1 cellular context compared by ENCODE assay signal in the genomic region with DNA sequence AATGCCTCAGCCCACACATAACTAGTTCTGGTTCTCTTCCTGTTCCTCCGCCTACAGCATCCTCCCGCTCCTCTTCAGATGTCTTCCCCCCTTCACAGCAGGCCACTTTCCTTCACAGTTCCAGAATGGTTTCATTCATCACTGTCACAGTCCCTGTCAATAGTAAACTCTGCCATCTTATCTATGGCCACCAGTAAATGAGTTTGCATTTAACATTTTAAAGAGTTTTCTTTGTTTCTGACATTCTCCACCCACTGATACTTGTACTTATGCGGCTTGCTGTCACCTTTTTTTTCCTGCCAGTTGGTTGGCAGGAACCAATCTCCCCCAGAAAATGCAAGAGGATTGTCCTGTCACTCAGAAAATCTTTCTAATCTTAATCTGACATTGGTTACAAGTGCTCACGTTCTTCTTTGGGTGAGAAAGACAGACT.
TF ChIP-seq lines count a peak whose summit lies in the region.

No MANE protein-coding gene starts in this region.

TF ChIP-seq in K562, 482 proteins besides CTCF, POLR2A, EP300 and RAD21 (continued from another document and continues in another):
- TF ChIP-seq, protein P1, sequence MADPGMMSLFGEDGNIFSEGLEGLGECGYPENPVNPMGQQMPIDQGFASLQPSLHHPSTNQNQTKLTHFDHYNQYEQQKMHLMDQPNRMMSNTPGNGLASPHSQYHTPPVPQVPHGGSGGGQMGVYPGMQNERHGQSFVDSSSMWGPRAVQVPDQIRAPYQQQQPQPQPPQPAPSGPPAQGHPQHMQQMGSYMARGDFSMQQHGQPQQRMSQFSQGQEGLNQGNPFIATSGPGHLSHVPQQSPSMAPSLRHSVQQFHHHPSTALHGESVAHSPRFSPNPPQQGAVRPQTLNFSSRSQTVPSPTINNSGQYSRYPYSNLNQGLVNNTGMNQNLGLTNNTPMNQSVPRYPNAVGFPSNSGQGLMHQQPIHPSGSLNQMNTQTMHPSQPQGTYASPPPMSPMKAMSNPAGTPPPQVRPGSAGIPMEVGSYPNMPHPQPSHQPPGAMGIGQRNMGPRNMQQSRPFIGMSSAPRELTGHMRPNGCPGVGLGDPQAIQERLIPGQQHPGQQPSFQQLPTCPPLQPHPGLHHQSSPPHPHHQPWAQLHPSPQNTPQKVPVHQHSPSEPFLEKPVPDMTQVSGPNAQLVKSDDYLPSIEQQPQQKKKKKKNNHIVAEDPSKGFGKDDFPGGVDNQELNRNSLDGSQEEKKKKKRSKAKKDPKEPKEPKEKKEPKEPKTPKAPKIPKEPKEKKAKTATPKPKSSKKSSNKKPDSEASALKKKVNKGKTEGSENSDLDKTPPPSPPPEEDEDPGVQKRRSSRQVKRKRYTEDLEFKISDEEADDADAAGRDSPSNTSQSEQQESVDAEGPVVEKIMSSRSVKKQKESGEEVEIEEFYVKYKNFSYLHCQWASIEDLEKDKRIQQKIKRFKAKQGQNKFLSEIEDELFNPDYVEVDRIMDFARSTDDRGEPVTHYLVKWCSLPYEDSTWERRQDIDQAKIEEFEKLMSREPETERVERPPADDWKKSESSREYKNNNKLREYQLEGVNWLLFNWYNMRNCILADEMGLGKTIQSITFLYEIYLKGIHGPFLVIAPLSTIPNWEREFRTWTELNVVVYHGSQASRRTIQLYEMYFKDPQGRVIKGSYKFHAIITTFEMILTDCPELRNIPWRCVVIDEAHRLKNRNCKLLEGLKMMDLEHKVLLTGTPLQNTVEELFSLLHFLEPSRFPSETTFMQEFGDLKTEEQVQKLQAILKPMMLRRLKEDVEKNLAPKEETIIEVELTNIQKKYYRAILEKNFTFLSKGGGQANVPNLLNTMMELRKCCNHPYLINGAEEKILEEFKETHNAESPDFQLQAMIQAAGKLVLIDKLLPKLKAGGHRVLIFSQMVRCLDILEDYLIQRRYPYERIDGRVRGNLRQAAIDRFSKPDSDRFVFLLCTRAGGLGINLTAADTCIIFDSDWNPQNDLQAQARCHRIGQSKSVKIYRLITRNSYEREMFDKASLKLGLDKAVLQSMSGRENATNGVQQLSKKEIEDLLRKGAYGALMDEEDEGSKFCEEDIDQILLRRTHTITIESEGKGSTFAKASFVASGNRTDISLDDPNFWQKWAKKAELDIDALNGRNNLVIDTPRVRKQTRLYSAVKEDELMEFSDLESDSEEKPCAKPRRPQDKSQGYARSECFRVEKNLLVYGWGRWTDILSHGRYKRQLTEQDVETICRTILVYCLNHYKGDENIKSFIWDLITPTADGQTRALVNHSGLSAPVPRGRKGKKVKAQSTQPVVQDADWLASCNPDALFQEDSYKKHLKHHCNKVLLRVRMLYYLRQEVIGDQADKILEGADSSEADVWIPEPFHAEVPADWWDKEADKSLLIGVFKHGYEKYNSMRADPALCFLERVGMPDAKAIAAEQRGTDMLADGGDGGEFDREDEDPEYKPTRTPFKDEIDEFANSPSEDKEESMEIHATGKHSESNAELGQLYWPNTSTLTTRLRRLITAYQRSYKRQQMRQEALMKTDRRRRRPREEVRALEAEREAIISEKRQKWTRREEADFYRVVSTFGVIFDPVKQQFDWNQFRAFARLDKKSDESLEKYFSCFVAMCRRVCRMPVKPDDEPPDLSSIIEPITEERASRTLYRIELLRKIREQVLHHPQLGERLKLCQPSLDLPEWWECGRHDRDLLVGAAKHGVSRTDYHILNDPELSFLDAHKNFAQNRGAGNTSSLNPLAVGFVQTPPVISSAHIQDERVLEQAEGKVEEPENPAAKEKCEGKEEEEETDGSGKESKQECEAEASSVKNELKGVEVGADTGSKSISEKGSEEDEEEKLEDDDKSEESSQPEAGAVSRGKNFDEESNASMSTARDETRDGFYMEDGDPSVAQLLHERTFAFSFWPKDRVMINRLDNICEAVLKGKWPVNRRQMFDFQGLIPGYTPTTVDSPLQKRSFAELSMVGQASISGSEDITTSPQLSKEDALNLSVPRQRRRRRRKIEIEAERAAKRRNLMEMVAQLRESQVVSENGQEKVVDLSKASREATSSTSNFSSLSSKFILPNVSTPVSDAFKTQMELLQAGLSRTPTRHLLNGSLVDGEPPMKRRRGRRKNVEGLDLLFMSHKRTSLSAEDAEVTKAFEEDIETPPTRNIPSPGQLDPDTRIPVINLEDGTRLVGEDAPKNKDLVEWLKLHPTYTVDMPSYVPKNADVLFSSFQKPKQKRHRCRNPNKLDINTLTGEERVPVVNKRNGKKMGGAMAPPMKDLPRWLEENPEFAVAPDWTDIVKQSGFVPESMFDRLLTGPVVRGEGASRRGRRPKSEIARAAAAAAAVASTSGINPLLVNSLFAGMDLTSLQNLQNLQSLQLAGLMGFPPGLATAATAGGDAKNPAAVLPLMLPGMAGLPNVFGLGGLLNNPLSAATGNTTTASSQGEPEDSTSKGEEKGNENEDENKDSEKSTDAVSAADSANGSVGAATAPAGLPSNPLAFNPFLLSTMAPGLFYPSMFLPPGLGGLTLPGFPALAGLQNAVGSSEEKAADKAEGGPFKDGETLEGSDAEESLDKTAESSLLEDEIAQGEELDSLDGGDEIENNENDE (IDR thresholded peaks at IDR 0.05; ENCODE audit: low read depth, low read length) = no peak
- TF ChIP-seq PTTG1 (tag; IDR thresholded peaks at IDR 0.05; ENCODE audit: low read depth) = no peak
- TF ChIP-seq, protein P2, sequence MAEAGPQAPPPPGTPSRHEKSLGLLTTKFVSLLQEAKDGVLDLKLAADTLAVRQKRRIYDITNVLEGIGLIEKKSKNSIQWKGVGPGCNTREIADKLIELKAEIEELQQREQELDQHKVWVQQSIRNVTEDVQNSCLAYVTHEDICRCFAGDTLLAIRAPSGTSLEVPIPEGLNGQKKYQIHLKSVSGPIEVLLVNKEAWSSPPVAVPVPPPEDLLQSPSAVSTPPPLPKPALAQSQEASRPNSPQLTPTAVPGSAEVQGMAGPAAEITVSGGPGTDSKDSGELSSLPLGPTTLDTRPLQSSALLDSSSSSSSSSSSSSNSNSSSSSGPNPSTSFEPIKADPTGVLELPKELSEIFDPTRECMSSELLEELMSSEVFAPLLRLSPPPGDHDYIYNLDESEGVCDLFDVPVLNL (CRISPR knock-in tag; IDR thresholded peaks at IDR 0.05; ENCODE audit: low read depth) = no peak
- TF ChIP-seq ARHGAP35 (IDR thresholded peaks at IDR 0.05; ENCODE audit: partially characterized antibody) = no peak
- TF ChIP-seq, protein P3, sequence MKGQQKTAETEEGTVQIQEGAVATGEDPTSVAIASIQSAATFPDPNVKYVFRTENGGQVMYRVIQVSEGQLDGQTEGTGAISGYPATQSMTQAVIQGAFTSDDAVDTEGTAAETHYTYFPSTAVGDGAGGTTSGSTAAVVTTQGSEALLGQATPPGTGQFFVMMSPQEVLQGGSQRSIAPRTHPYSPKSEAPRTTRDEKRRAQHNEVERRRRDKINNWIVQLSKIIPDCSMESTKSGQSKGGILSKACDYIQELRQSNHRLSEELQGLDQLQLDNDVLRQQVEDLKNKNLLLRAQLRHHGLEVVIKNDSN (CRISPR knock-in tag; IDR thresholded peaks at IDR 0.05) = no peak
- TF ChIP-seq ZNF717 (CRISPR knock-in tag; IDR thresholded peaks at IDR 0.05) = no peak
- TF ChIP-seq IRF2 (CRISPR knock-in tag; IDR thresholded peaks at IDR 0.05) = no peak
- TF ChIP-seq, protein P4, sequence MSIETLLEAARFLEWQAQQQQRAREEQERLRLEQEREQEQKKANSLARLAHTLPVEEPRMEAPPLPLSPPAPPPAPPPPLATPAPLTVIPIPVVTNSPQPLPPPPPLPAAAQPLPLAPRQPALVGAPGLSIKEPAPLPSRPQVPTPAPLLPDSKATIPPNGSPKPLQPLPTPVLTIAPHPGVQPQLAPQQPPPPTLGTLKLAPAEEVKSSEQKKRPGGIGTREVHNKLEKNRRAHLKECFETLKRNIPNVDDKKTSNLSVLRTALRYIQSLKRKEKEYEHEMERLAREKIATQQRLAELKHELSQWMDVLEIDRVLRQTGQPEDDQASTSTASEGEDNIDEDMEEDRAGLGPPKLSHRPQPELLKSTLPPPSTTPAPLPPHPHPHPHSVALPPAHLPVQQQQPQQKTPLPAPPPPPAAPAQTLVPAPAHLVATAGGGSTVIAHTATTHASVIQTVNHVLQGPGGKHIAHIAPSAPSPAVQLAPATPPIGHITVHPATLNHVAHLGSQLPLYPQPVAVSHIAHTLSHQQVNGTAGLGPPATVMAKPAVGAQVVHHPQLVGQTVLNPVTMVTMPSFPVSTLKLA (conservative IDR thresholded peaks at IDR 0.05) = peak; percentile 14 to 50; a peak in 2 of 4 replicates
- peak; percentile 100 for TF ChIP-seq MECOM (CRISPR knock-in tag; IDR thresholded peaks at IDR 0.05)
- peak; percentile 65 for TF ChIP-seq MAFG (tag; conservative IDR thresholded peaks at IDR 0.05)
- no peak for TF ChIP-seq MCM3 (IDR thresholded peaks at IDR 0.05)
- TF ChIP-seq, protein P5, sequence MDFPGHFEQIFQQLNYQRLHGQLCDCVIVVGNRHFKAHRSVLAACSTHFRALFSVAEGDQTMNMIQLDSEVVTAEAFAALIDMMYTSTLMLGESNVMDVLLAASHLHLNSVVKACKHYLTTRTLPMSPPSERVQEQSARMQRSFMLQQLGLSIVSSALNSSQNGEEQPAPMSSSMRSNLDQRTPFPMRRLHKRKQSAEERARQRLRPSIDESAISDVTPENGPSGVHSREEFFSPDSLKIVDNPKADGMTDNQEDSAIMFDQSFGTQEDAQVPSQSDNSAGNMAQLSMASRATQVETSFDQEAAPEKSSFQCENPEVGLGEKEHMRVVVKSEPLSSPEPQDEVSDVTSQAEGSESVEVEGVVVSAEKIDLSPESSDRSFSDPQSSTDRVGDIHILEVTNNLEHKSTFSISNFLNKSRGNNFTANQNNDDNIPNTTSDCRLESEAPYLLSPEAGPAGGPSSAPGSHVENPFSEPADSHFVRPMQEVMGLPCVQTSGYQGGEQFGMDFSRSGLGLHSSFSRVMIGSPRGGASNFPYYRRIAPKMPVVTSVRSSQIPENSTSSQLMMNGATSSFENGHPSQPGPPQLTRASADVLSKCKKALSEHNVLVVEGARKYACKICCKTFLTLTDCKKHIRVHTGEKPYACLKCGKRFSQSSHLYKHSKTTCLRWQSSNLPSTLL (IDR thresholded peaks at IDR 0.05) = no peak
- TF ChIP-seq, protein P6, sequence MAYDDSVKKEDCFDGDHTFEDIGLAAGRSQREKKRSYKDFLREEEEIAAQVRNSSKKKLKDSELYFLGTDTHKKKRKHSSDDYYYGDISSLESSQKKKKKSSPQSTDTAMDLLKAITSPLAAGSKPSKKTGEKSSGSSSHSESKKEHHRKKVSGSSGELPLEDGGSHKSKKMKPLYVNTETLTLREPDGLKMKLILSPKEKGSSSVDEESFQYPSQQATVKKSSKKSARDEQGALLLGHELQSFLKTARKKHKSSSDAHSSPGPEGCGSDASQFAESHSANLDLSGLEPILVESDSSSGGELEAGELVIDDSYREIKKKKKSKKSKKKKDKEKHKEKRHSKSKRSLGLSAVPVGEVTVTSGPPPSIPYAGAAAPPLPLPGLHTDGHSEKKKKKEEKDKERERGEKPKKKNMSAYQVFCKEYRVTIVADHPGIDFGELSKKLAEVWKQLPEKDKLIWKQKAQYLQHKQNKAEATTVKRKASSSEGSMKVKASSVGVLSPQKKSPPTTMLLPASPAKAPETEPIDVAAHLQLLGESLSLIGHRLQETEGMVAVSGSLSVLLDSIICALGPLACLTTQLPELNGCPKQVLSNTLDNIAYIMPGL (CRISPR knock-in tag; IDR thresholded peaks at IDR 0.05) = no peak
- TF ChIP-seq, protein P7, sequence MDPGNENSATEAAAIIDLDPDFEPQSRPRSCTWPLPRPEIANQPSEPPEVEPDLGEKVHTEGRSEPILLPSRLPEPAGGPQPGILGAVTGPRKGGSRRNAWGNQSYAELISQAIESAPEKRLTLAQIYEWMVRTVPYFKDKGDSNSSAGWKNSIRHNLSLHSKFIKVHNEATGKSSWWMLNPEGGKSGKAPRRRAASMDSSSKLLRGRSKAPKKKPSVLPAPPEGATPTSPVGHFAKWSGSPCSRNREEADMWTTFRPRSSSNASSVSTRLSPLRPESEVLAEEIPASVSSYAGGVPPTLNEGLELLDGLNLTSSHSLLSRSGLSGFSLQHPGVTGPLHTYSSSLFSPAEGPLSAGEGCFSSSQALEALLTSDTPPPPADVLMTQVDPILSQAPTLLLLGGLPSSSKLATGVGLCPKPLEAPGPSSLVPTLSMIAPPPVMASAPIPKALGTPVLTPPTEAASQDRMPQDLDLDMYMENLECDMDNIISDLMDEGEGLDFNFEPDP (CRISPR knock-in tag; IDR thresholded peaks at IDR 0.05) = no peak
- TF ChIP-seq, protein P8, sequence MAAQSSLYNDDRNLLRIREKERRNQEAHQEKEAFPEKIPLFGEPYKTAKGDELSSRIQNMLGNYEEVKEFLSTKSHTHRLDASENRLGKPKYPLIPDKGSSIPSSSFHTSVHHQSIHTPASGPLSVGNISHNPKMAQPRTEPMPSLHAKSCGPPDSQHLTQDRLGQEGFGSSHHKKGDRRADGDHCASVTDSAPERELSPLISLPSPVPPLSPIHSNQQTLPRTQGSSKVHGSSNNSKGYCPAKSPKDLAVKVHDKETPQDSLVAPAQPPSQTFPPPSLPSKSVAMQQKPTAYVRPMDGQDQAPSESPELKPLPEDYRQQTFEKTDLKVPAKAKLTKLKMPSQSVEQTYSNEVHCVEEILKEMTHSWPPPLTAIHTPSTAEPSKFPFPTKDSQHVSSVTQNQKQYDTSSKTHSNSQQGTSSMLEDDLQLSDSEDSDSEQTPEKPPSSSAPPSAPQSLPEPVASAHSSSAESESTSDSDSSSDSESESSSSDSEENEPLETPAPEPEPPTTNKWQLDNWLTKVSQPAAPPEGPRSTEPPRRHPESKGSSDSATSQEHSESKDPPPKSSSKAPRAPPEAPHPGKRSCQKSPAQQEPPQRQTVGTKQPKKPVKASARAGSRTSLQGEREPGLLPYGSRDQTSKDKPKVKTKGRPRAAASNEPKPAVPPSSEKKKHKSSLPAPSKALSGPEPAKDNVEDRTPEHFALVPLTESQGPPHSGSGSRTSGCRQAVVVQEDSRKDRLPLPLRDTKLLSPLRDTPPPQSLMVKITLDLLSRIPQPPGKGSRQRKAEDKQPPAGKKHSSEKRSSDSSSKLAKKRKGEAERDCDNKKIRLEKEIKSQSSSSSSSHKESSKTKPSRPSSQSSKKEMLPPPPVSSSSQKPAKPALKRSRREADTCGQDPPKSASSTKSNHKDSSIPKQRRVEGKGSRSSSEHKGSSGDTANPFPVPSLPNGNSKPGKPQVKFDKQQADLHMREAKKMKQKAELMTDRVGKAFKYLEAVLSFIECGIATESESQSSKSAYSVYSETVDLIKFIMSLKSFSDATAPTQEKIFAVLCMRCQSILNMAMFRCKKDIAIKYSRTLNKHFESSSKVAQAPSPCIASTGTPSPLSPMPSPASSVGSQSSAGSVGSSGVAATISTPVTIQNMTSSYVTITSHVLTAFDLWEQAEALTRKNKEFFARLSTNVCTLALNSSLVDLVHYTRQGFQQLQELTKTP (IDR thresholded peaks at IDR 0.05; ENCODE audit: low read depth in 1 of 2, partially characterized antibody in 2 of 2) = peak in 1 of 2 experiments; percentile 50
- TF ChIP-seq, protein P9, sequence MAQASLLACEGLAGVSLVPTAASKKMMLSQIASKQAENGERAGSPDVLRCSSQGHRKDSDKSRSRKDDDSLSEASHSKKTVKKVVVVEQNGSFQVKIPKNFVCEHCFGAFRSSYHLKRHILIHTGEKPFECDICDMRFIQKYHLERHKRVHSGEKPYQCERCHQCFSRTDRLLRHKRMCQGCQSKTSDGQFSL (CRISPR knock-in tag; IDR thresholded peaks at IDR 0.05) = no peak
- TF ChIP-seq, protein P9 (tag; IDR thresholded peaks at IDR 0.05) = no peak
- peak; percentile 53 for TF ChIP-seq HDAC2 (IDR thresholded peaks at IDR 0.05)
- TF ChIP-seq MEIS2 (IDR thresholded peaks at IDR 0.05; ENCODE audit: partially characterized antibody) = peak; percentile 99
- TF ChIP-seq NRF1 (conservative IDR thresholded peaks at IDR 0.05 in 1 of 2, IDR thresholded peaks at IDR 0.05 in 1 of 2) = no peak
